1 cellular context compared by ENCODE assay signal in genomic region chr9:99873943-99874584, GRCh38.
TF ChIP-seq lines count a peak whose summit lies in the region.

No MANE protein-coding gene starts in this region.

TF ChIP-seq in GM23338, 12 proteins besides CTCF, POLR2A, EP300 and RAD21 (continued from another document):
- TF ChIP-seq REST (IDR thresholded peaks at IDR 0.05; ENCODE audit: unreplicated experiment) (no peak), NANOG (IDR thresholded peaks at IDR 0.05; ENCODE audit: borderline replicate concordance) (no peak), ETS1 (IDR thresholded peaks at IDR 0.05) (no peak), ZNF114 (CRISPR knock-in tag; IDR thresholded peaks at IDR 0.05) (no peak), EZH2 (IDR thresholded peaks at IDR 0.05; ENCODE audit: low read depth, unreplicated experiment) (no peak), STAT1 (IDR thresholded peaks at IDR 0.05; ENCODE audit: unreplicated experiment) (no peak)
